8 cellular contexts compared by ENCODE assay signal in genomic region chr10:5628798-5629788, GRCh38. TPM values are rescaled to one million over a fixed set of nuclear protein-coding genes. Genes with fewer than 3 reads are reported as not detected.
A peak's percentile ranks its signal among the peaks of the same experiment; 100 is the strongest.
DNase-seq lines count a peak whose midpoint lies in the region; ATAC-seq and TF ChIP-seq lines count a peak whose summit lies in the region.

No MANE protein-coding gene starts in this region.

- peaks cover 18 to 22% of the 10 kb centered on the region in 2 donors for H3K4me1 ChIP-seq in gastrocnemius medialis

- ATAC-seq in GM18868 (IDR thresholded peaks at IDR 0.05; ENCODE audit: unreplicated experiment) (peak; percentile 39), esophagus mucosa (peak; percentile 21), gastrocnemius medialis (no peak)

- peak overlapping the region; percentile 22 to 35 (median 27) for H3K4me3 ChIP-seq in gastrocnemius medialis

- in situ Hi-C loops in gastrocnemius medialis (cut with MboI; ENCODE audit: low sequenced_read_pairs in 4 of 4): loop anchor here in 1 of 4 donors (10.0 kb wide), 1 partner anchor 94 kb away; no protein-coding TSS in a partner anchor

- H3K27me3 ChIP-seq in gastrocnemius medialis: no peaks in the 10 kb centered on the region

- DNase-seq in NCI-H2227 treated with DMSO at 0.1 percent for 48 hours (lab: John Stamatoyannopoulos, UW) (peak; percentile 6), gastrocnemius medialis (no peak), nucleus accumbens (lab: John Stamatoyannopoulos, UW) (no peak), SHP77 treated with DMSO at 0.1 percent for 48 hours (lab: John Stamatoyannopoulos, UW) (no peak), cerebellar cortex (ENCODE audit: low spot score) (no peak), NCI-H446 (lab: John Stamatoyannopoulos, UW) (no peak)

- no peaks in the 10 kb centered on the region for H3K9me3 ChIP-seq in gastrocnemius medialis

- TF ChIP-seq POLR2A in gastrocnemius medialis (IDR thresholded peaks at IDR 0.05): no peak

- TF ChIP-seq CTCF in gastrocnemius medialis (IDR thresholded peaks at IDR 0.05 in 4 of 5, conservative IDR thresholded peaks at IDR 0.05 in 1 of 5): no peak

- intact Hi-C loops in gastrocnemius medialis (cut with DNase I; ENCODE audit: low total_unique reads): no loop called here

- peak overlapping the region; percentile 30 to 73 (median 52) for H3K27ac ChIP-seq in gastrocnemius medialis

- H3K36me3 ChIP-seq in gastrocnemius medialis: no peaks in the 10 kb centered on the region

RNA-seq across cellular contexts. Expression of gene ASB13, which starts 37.3 kb away (rescaled TPM):
- 15.3 TPM for total RNA-seq in esophagus mucosa
- 10 to 100 TPM in 3 of 4 donors, 1 to 10 TPM in 1; 9.6 to 20.0 (median 14.9) TPM for total RNA-seq in gastrocnemius medialis

RNA-seq across cellular contexts. Expression of gene TASOR2, which starts 55.5 kb away (rescaled TPM):
- total RNA-seq in esophagus mucosa (32.8 TPM), gastrocnemius medialis (10 to 100 TPM; 32.0 to 78.0 (median 50.0) TPM)

Comparison
In these comparisons a context has a peak if more than half of its experiments do, and no peak if none do; other contexts are left out.
1. ATAC-seq: peak in GM18868 (single experiment) and esophagus mucosa (single experiment); none in gastrocnemius medialis (0 of 2).